In the genomic region with DNA sequence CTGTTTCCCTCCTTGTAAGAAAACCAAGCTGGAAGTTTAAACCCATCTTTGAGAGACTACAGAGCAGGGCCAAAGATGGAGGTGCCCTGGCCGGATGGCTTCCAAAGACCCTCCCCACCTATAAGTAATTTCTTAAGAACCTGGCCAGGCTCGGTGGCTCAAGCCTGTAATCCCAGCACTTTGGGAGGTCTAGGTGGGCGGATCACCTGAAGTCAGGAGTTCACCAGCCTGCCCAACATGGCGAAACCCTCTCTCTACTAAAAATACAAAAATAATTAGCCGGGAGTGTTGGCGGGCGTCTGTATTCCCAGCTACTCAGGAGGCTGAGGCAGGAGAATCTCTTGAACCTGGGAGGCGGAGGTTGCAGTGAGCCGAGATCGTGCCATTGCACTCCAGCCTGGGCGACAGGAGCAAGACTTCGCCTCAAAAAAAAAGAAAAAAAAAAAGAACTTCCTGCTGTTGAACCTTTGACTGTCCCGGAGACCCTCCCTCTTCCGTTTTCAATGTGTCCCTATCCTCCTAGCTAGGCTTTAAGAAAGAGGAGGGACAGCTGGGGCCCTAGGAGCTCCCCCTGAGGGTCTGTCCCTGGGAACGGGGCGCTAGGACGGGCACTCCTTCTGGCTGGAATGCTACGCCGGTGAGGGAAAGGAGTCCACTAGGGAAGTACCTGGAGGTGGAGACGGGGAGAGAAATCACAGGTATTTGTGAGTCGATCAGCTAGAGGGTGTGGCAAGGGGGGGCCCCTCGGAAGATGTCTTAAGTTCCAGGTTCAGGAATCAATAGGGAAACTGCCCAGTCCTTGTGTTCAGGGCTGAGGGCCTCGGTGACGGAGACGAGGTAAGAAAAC, we compare ENCODE assay signal across 8 cellular contexts. TPM values are rescaled to one million over a fixed set of nuclear protein-coding genes. Genes with fewer than 3 reads are reported as not detected.
DNase-seq lines count a peak whose midpoint lies in the region; ATAC-seq and TF ChIP-seq lines count a peak whose summit lies in the region.

No MANE protein-coding gene starts in this region.

- WGBS in ectodermal cell, 2 experiments = 21 to 22% methylated on average over 25 of the region's 25 CpGs
- WGBS in mesodermal cell (ENCODE audit: insufficient coverage in 2 of 2), 2 experiments = 26 to 34% methylated on average over 18 to 20 of the region's 25 CpGs

- DNase-seq in OCI-M2 (lab: John Stamatoyannopoulos, UW; ENCODE audit: unreplicated experiment) (peak; percentile 25), vagina (ENCODE audit: extremely low spot score in 2 of 2) (no peak)
- no peak for DNase-seq in activated CD4-positive, alpha-beta T cell treated with anti-CD3 and anti-CD28 coated beads for 48 hours

- intact Hi-C loops in vagina (cut with DNase I) = loop anchor here (1.0 kb wide), 1 partner anchor 82 kb away; no protein-coding TSS in a partner anchor

- H3K4me1 ChIP-seq in ectodermal cell (ENCODE audit: control insufficient read depth, insufficient read depth, low read length) = peaks cover 13% of the 10 kb centered on the region
- peaks cover 17% of the 10 kb centered on the region for H3K4me1 ChIP-seq in mesodermal cell (ENCODE audit: control insufficient read depth, insufficient read depth, low read length, poor library complexity, severe bottlenecking)
- peaks cover 26% of the 10 kb centered on the region for H3K4me1 ChIP-seq in vagina

- TF ChIP-seq CTCF in GM12875 (IDR thresholded peaks at IDR 0.05; ENCODE audit: borderline replicate concordance, insufficient read depth, low read depth, low read length) (no peak), vagina (IDR thresholded peaks at IDR 0.05) (no peak)

- H3K9me3 ChIP-seq in ectodermal cell (ENCODE audit: control insufficient read depth, low read length) (no peaks in the 10 kb centered on the region), mesodermal cell (ENCODE audit: control insufficient read depth, low read length) (no peaks in the 10 kb centered on the region), vagina (no peaks in the 10 kb centered on the region)

- no peak for TF ChIP-seq POLR2A in vagina (IDR thresholded peaks at IDR 0.05)

- H3K36me3 ChIP-seq in ectodermal cell (ENCODE audit: control insufficient read depth, insufficient read depth, low read length) = no peaks in the 10 kb centered on the region
- H3K36me3 ChIP-seq in mesodermal cell (ENCODE audit: control insufficient read depth, insufficient read depth, low read length) = no peaks in the 10 kb centered on the region
- H3K36me3 ChIP-seq in vagina = no peaks in the 10 kb centered on the region

- ATAC-seq in HG02840 (IDR thresholded peaks at IDR 0.05; ENCODE audit: low FRiP score, unreplicated experiment) (peak; percentile 12), HG02884 (IDR thresholded peaks at IDR 0.05; ENCODE audit: unreplicated experiment) (no peak)

- H3K27me3 ChIP-seq in ectodermal cell (ENCODE audit: control insufficient read depth, insufficient read depth, low read length, poor library complexity, severe bottlenecking) = peaks cover 12% of the 10 kb centered on the region
- no peaks in the 10 kb centered on the region for H3K27me3 ChIP-seq in vagina

- H3K27ac ChIP-seq in ectodermal cell (ENCODE audit: insufficient read depth, low read depth, low read length, poor library complexity, severe bottlenecking) = no peak overlapping the region
- H3K27ac ChIP-seq in mesodermal cell (ENCODE audit: low read depth, low read length, severe bottlenecking) = peak overlapping the region; percentile 66
- peak overlapping the region; percentile 93 for H3K27ac ChIP-seq in vagina

- H3K4me3 ChIP-seq in GM12875 (ENCODE audit: low read depth, low read length) (peak overlapping the region; percentile 58), ectodermal cell (ENCODE audit: insufficient read depth, low read depth, low read length) (peak overlapping the region; percentile 71), mesodermal cell (ENCODE audit: extremely low read depth, insufficient read depth, low read length, poor library complexity, severe bottlenecking) (peak overlapping the region; percentile 68), vagina (peak overlapping the region; percentile 48 to 60)

RNA-seq across cellular contexts. Expression of gene SIT1, which starts 4.8 kb away (rescaled TPM):
- polyA plus RNA-seq in ectodermal cell (2013, experiment 1 of 4) = 0.78 TPM
- 1.00 TPM for polyA plus RNA-seq in ectodermal cell (2013, experiment 2 of 4)
- 0.64 TPM for polyA plus RNA-seq in ectodermal cell (2013, experiment 3 of 4)
- polyA plus RNA-seq in ectodermal cell (2013, experiment 4 of 4) = 0.61 TPM
- not detected for polyA plus RNA-seq in mesodermal cell (2013, experiment 1 of 2)
- polyA plus RNA-seq in mesodermal cell (2013, experiment 2 of 2) = not detected
- total RNA-seq in vagina = 2.5 TPM

RNA-seq across cellular contexts. Expression of gene RMRP, which starts 11.9 kb away (rescaled TPM):
- polyA plus RNA-seq in ectodermal cell (2013, experiment 1 of 4) = 6,931 TPM
- 5,776 TPM for polyA plus RNA-seq in ectodermal cell (2013, experiment 2 of 4)
- polyA plus RNA-seq in ectodermal cell (2013, experiment 3 of 4) = 12,572 TPM
- 8,224 TPM for polyA plus RNA-seq in ectodermal cell (2013, experiment 4 of 4)
- 5,760 TPM for polyA plus RNA-seq in mesodermal cell (2013, experiment 1 of 2)
- polyA plus RNA-seq in mesodermal cell (2013, experiment 2 of 2) = 7,322 TPM
- 8,462 TPM for total RNA-seq in vagina

RNA-seq across cellular contexts. Expression of gene CCDC107, which starts 12.1 kb away (rescaled TPM):
- 14.5 TPM for polyA plus RNA-seq in ectodermal cell (2013, experiment 1 of 4)
- polyA plus RNA-seq in ectodermal cell (2013, experiment 2 of 4) = 12.9 TPM
- polyA plus RNA-seq in ectodermal cell (2013, experiment 3 of 4) = 16.5 TPM
- 16.4 TPM for polyA plus RNA-seq in ectodermal cell (2013, experiment 4 of 4)
- 11.9 TPM for polyA plus RNA-seq in mesodermal cell (2013, experiment 1 of 2)
- polyA plus RNA-seq in mesodermal cell (2013, experiment 2 of 2) = 12.6 TPM
- 17.2 TPM for total RNA-seq in vagina

RNA-seq across cellular contexts. Expression of gene ARHGEF39, which starts 19.0 kb away (rescaled TPM):
- 21.8 TPM for polyA plus RNA-seq in ectodermal cell (2013, experiment 1 of 4)
- 18.0 TPM for polyA plus RNA-seq in ectodermal cell (2013, experiment 2 of 4)
- polyA plus RNA-seq in ectodermal cell (2013, experiment 3 of 4) = 18.9 TPM
- 20.5 TPM for polyA plus RNA-seq in ectodermal cell (2013, experiment 4 of 4)
- 11.3 TPM for polyA plus RNA-seq in mesodermal cell (2013, experiment 1 of 2)
- polyA plus RNA-seq in mesodermal cell (2013, experiment 2 of 2) = 11.7 TPM
- 1.2 TPM for total RNA-seq in vagina

RNA-seq across cellular contexts. Expression of gene CD72, which starts 27.7 kb away (rescaled TPM):
- 2.5 TPM for polyA plus RNA-seq in ectodermal cell (2013, experiment 1 of 4)
- polyA plus RNA-seq in ectodermal cell (2013, experiment 2 of 4) = 2.5 TPM
- polyA plus RNA-seq in ectodermal cell (2013, experiment 3 of 4) = 3.3 TPM
- polyA plus RNA-seq in ectodermal cell (2013, experiment 4 of 4) = 2.9 TPM
- 7.0 TPM for polyA plus RNA-seq in mesodermal cell (2013, experiment 1 of 2)
- polyA plus RNA-seq in mesodermal cell (2013, experiment 2 of 2) = 6.4 TPM
- total RNA-seq in vagina = 5.6 TPM
